In genomic region chr16:56681939-56682702, GRCh38 we compare ENCODE assay signal across 8 cellular contexts. TPM values are rescaled to one million over a fixed set of nuclear protein-coding genes. Genes with fewer than 3 reads are reported as not detected.
DNase-seq lines count a peak whose midpoint lies in the region; FAIRE-seq and TF ChIP-seq lines count a peak whose summit lies in the region.

Gene MT1X, plus strand, starts transcription at chr16:56682470. Its CDS starts 71 bp downstream, at chr16:56682541.

- H3K4me2 ChIP-seq in MM.1S (ENCODE audit: low read depth, low read length): peak within 1 kb of the TSS; percentile 90

- peaks cover 19% of the 10 kb centered on the region for H3K27me3 ChIP-seq in MM.1S (replicated peaks; ENCODE audit: insufficient read depth, low read length)
- H3K27me3 ChIP-seq in suprapubic skin: no peaks in the 10 kb centered on the region

- H4K20me1 ChIP-seq in MM.1S (ENCODE audit: insufficient read depth, low read length): no peaks in the 10 kb centered on the region

- H3K4me3 ChIP-seq in MM.1S (ENCODE audit: low read length): peak within 1 kb of the TSS; percentile 71
- peak within 1 kb of the TSS; percentile 69 for H3K4me3 ChIP-seq in suprapubic skin

- TF ChIP-seq EP300 in suprapubic skin (IDR thresholded peaks at IDR 0.05): peak; percentile 81

- H3K36me3 ChIP-seq in MM.1S (replicated peaks; ENCODE audit: insufficient read depth, low read length) (no peaks in the 10 kb centered on the region), suprapubic skin (no peaks in the 10 kb centered on the region)

- no peaks in the 10 kb centered on the region for H3K79me2 ChIP-seq in MM.1S (ENCODE audit: low read length)

- H3K9ac ChIP-seq in MM.1S (ENCODE audit: low read length): peak within 1 kb of the TSS; percentile 59; the same call in 1 of the 2 replicates

- H3K27ac ChIP-seq in MM.1S (ENCODE audit: low read length) (no peak within 1 kb of the TSS), suprapubic skin (peak within 1 kb of the TSS; percentile 92)

- peak; percentile 94 to 99 for TF ChIP-seq POLR2A in suprapubic skin (IDR thresholded peaks at IDR 0.05)

- H3K9me3 ChIP-seq in MM.1S (replicated peaks; ENCODE audit: insufficient read depth, low read length) (no peaks in the 10 kb centered on the region), suprapubic skin (no peaks in the 10 kb centered on the region)

- WGBS in suprapubic skin: 1% methylated on average over 17 of the region's 49 CpGs

- in situ Hi-C loops in SK-MEL-5 (cut with HindIII; ENCODE audit: low pct_unique_long_range_greater_than_20kb, low sequenced_read_pairs): no loop called here

- peak within 1 kb of the TSS; percentile 98 for H2AFZ ChIP-seq in MM.1S (ENCODE audit: low read length)

- H3K4me1 ChIP-seq in MM.1S (ENCODE audit: low read length): no peaks in the 10 kb centered on the region
- peaks cover 47% of the 10 kb centered on the region for H3K4me1 ChIP-seq in suprapubic skin

- no peak for FAIRE-seq in frontal cortex (lab: Jason Lieb, UNC)

- H3K9me2 ChIP-seq in MM.1S (replicated peaks; ENCODE audit: insufficient read depth, low read length): no peaks in the 10 kb centered on the region

- DNase-seq in GF-D8 (lab: John Stamatoyannopoulos, UW) (peak; percentile 63), HCEC 1CT (peak; percentile 86), MM.1S (peak; percentile 87), SK-MEL-5 (ENCODE audit: low read depth, low spot score) (peak; percentile 79), frontal cortex (ENCODE audit: low spot score in 2 of 2) (peak; percentile 74 to 87), nucleus accumbens (lab: John Stamatoyannopoulos, UW) (peak; percentile 37 to 94 (median 80)), suprapubic skin (ENCODE audit: low spot score in 2 of 2) (peak; percentile 96)
- DNase-seq in activated naive CD4-positive, alpha-beta T cell treated with Interleukin-2 at 50 U/mL for 16 hours: peak; percentile 90

- H3F3A ChIP-seq in MM.1S (ENCODE audit: insufficient read depth, low read length): no peaks in the 10 kb centered on the region

- TF ChIP-seq CTCF in MM.1S (IDR thresholded peaks at IDR 0.05; ENCODE audit: low read length) (no peak), suprapubic skin (IDR thresholded peaks at IDR 0.05) (no peak)

RNA-seq across cellular contexts. Expression of gene MT1X, which starts in this region (rescaled TPM):
- 17.2 and 17.8 TPM in 2 replicates for total RNA-seq in SK-MEL-5 (2014; rRNA removed; shearing (Covaris generic))
- 37.9 and 46.2 TPM in 2 replicates for polyA plus RNA-seq in SK-MEL-5 (2015; cell fraction: cytosol; rRNA removed)
- 2.9 and 3.6 TPM in 2 replicates for polyA plus RNA-seq in SK-MEL-5 (2015; cell fraction: nucleus; rRNA removed)
- total RNA-seq in frontal cortex: 7.7 TPM
- total RNA-seq in suprapubic skin: 1,000 to 10,000 TPM; 2,588 to 6,426 (median 4,304) TPM

Comparison
In these comparisons a context has a peak if more than half of its experiments do, and no peak if none do; other contexts are left out.
1. RNA of gene MT1X (total RNA-seq): 2,588 to 6,426 TPM in suprapubic skin; 17.2 to 17.8 TPM in SK-MEL-5 and 7.7 TPM in frontal cortex (single experiment); every median in the first group is over 100 times any median in the second.
2. Peak in every context shown above with its lines, with median percentiles within 50 percentile points of each other: DNase-seq.